In the genomic region with DNA sequence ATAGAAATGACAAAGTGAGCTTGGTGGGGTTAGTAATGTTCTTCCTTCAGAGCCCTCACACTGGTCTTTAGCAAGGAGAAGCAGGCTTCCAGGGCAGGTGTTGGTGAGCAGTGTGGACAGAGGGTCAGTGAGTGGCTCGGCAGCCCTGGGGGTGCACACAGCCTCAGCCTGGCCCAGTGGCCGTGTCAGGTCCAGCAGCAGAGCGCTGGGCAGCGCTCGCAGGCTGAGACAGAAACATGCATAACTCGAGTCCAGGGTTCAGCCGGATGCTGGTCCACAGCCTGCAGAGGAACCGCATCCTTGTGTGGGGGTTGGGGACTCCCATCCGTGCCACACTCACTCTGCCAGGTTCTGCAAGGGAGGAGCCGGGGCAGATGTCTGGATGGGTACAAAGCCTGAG, we compare ENCODE assay signal across 21 cellular contexts. TPM values are rescaled to one million over a fixed set of nuclear protein-coding genes. Genes with fewer than 3 reads are reported as not detected.
"Had no signal": no experiment of that assay in that cellular context is flagged by ENCODE, and none has a peak within 500 bp of the region (broad histone marks: within the 10 kb centered on the region; RNA-seq: fewer than 3 reads in every experiment).

No MANE protein-coding gene starts in this region.

- H3K27me3 ChIP-seq: colonic mucosa, gastroesophageal sphincter, vagina had no signal

- H3K9me3 ChIP-seq: colonic mucosa, gastroesophageal sphincter, thoracic aorta, vagina had no signal

- DNase-seq: activated CD4-positive, alpha-beta T cell treated with anti-CD3 and anti-CD28 coated beads for 1 hour; activated CD4-positive, alpha-beta T cell treated with anti-CD3 and anti-CD28 coated beads, Interleukin-2, amount 50 U/mL, for 1 hour; activated naive CD4-positive, alpha-beta T cell; activated naive CD8-positive, alpha-beta T cell treated with anti-CD3 and anti-CD28 coated beads, Interleukin-2, amount 10 ng/mL, durations not matched to agents 7 days and 5 days; activated T-cell treated with anti-CD3 and anti-CD28 coated beads, Interleukin-2, amount 50 U/mL, for 1 hour; amniotic stem cell; colonic mucosa; endodermal cell; islet precursor cell; left colon; nucleus accumbens; stimulated activated CD4-positive, alpha-beta T cell treated with anti-CD3 and anti-CD28 coated beads, Interleukin-2, amount 100 ng/mL, for 48 hours; stimulated activated CD8-positive, alpha-beta memory T cell treated with anti-CD3 and anti-CD28 coated beads, Interleukin-4, amount 100 ng/mL, for 48 hours; stimulated activated naive CD4-positive, alpha-beta T cell; T-helper 9 cell had no signal

- H3K36me3 ChIP-seq: colonic mucosa had no signal

- H3K27ac ChIP-seq: colonic mucosa, epithelial cell of prostate, gastroesophageal sphincter, thoracic aorta, vagina had no signal

- H3K4me3 ChIP-seq: colonic mucosa, gastroesophageal sphincter, thoracic aorta, vagina had no signal

- FAIRE-seq: bronchial epithelial cell had no signal

- ATAC-seq: gastroesophageal sphincter; left colon; natural killer cell treated with Interleukin-12 subunit alpha and Interleukin-12 subunit beta and Interleukin-15 and Interleukin-18, amount 100 ng/mL, for 72 hours had no signal

- H3K4me1 ChIP-seq: colonic mucosa, gastroesophageal sphincter, vagina had no signal

RNA-seq across cellular contexts. Expression of a gene that starts 53.2 kb away (rescaled TPM):
- total RNA-seq: vagina had no signal
